ENCODE assay signal across 8 cellular contexts in genomic region chr13:32246468-32246867, GRCh38.
DNase-seq lines count a peak whose midpoint lies in the region; TF ChIP-seq lines count a peak whose summit lies in the region.

No MANE protein-coding gene starts in this region.

- no peak overlapping the region for H3K27ac ChIP-seq in effector memory CD4-positive, alpha-beta T cell (ENCODE audit: insufficient read depth, low read length, poor library complexity, severe bottlenecking)

- H3K36me3 ChIP-seq in effector memory CD4-positive, alpha-beta T cell (ENCODE audit: control insufficient read depth, insufficient read depth, low read length): peaks cover 6% of the 10 kb centered on the region

- TF ChIP-seq CTCF in AG09309 (IDR thresholded peaks at IDR 0.05; ENCODE audit: control insufficient read depth, insufficient read depth, low read depth, low read length, missing control alignments) (peak; percentile 82), GM12873 (IDR thresholded peaks at IDR 0.05; ENCODE audit: insufficient read depth, low read depth, low read length, missing control alignments) (peak; percentile 88), HFFc6 (IDR thresholded peaks at IDR 0.05) (peak; percentile 91)

- no peaks in the 10 kb centered on the region for H3K4me1 ChIP-seq in effector memory CD4-positive, alpha-beta T cell (ENCODE audit: control insufficient read depth, insufficient read depth, low read length, poor library complexity, severe bottlenecking)

- DNase-seq in AG09309 (ENCODE audit: low read depth): no peak
- peak; percentile 67 for DNase-seq in HFFc6
- peak; percentile 79 for DNase-seq in NAMALWA (ENCODE audit: low spot score)
- peak; percentile 9 for DNase-seq in activated CD4-positive, alpha-beta T cell treated with anti-CD3 and anti-CD28 coated beads, Interleukin-2, amount 50 U/mL, for 1 hour
- DNase-seq in fibroblast of peridontal ligament (ENCODE audit: extremely low read depth): peak; percentile 72
- peak; percentile 48 for DNase-seq in non-pigmented ciliary epithelial cell (ENCODE audit: low read depth)
- no peak for DNase-seq in effector memory CD4-positive, alpha-beta T cell

- H3K27me3 Mint-ChIP-seq in HFFc6 (ENCODE audit: insufficient read depth): peaks cover 2% of the 10 kb centered on the region

- no peaks in the 10 kb centered on the region for H3K27me3 ChIP-seq in effector memory CD4-positive, alpha-beta T cell (replicated peaks; ENCODE audit: control insufficient read depth, insufficient read depth, low read length, poor library complexity, severe bottlenecking)

- no peaks in the 10 kb centered on the region for H3K9me3 ChIP-seq in effector memory CD4-positive, alpha-beta T cell (ENCODE audit: control insufficient read depth, low read length)

- no peak overlapping the region for H3K4me3 ChIP-seq in AG09309 (ENCODE audit: control insufficient read depth, low read depth, low read length)
- no peak overlapping the region for H3K4me3 ChIP-seq in effector memory CD4-positive, alpha-beta T cell (ENCODE audit: insufficient read depth, low read depth, low read length, poor library complexity, severe bottlenecking)

- no peaks in the 10 kb centered on the region for H3K9me3 Mint-ChIP-seq in HFFc6

- peaks cover 16% of the 10 kb centered on the region for H3K4me1 Mint-ChIP-seq in HFFc6 (ENCODE audit: low read depth)

- peaks cover 8% of the 10 kb centered on the region; the same call in 1 of the 2 replicates for H3K36me3 Mint-ChIP-seq in HFFc6 (ENCODE audit: low read depth)

- H3K4me3 Mint-ChIP-seq in HFFc6: no peak overlapping the region

- no peak overlapping the region for H3K27ac Mint-ChIP-seq in HFFc6

Comparison
In these comparisons a context has a peak if more than half of its experiments do, and no peak if none do; other contexts are left out.
1. DNase-seq: peak in HFFc6 (single experiment), NAMALWA (single experiment), activated CD4-positive, alpha-beta T cell treated with anti-CD3 and anti-CD28 coated beads, Interleukin-2, amount 50 U/mL, for 1 hour (single experiment), fibroblast of peridontal ligament (single experiment) and non-pigmented ciliary epithelial cell (single experiment); none in AG09309 (single experiment) and effector memory CD4-positive, alpha-beta T cell (0 of 3).
2. Peak in every context shown above with its lines, with median percentiles within 50 percentile points of each other: CTCF ChIP-seq.